Comparison of ENCODE assay signal across 21 cellular contexts in genomic region chr11:46894506-46894905, GRCh38.
"Had no signal": no experiment of that assay in that cellular context is flagged by ENCODE, and none has a peak within 500 bp of the region (broad histone marks: within the 10 kb centered on the region; RNA-seq: fewer than 3 reads in every experiment).

No MANE protein-coding gene starts in this region.

- H3K27ac ChIP-seq: foreskin keratinocyte, neutrophil, psoas muscle, sigmoid colon, uterus, VCaP had no signal

- H3K4me3 ChIP-seq: heart left ventricle, psoas muscle, sigmoid colon, uterus had no signal

- H3K36me3 ChIP-seq: neutrophil, uterus had no signal

- ATAC-seq: activated naive CD4-positive, alpha-beta T cell treated with anti-CD3 and anti-CD28 coated beads, Interleukin-2, amount 50 U/mL, for 72 hours; activated T-cell treated with anti-CD3 and anti-CD28 coated beads, Interleukin-2, amount 50 U/mL, for 72 hours; esophagus mucosa; foreskin keratinocyte; heart left ventricle; stimulated activated memory B cell treated with anti-CD40 and anti-IgM and Interleukin-4, amounts not matched to agents 10 μg/mL and 1 μg/mL and 100 μg/mL, for 72 hours; stimulated activated naive CD8-positive, alpha-beta T cell treated with anti-CD3 and anti-CD28 coated beads, Interleukin-15, amount 100 ng/mL, for 72 hours had no signal

- H3K27me3 ChIP-seq: foreskin keratinocyte, heart left ventricle, neutrophil, sigmoid colon, uterus had no signal

- DNase-seq: activated CD4-positive, alpha-beta T cell treated with anti-CD3 and anti-CD28 coated beads for 4 hours; activated CD4-positive, alpha-beta T cell treated with anti-CD3 and anti-CD28 coated beads, Interleukin-2, amount 50 U/mL, for 4 hours; activated naive CD4-positive, alpha-beta T cell; activated T-cell treated with anti-CD3 and anti-CD28 coated beads for 4 hours; activated T-cell treated with anti-CD3 and anti-CD28 coated beads, Interleukin-2, amount 50 U/mL, for 72 hours; endodermal cell; foreskin keratinocyte; heart left ventricle; naive B cell; nephron progenitor cell; psoas muscle; sigmoid colon; small intestine; stimulated activated CD4-positive, alpha-beta T cell treated with anti-CD3 and anti-CD28 coated beads, Interleukin-4, amount 100 ng/mL, for 24 hours; stimulated activated naive CD8-positive, alpha-beta T cell treated with anti-CD3 and anti-CD28 coated beads, Interleukin-15, amount 100 ng/mL, for 72 hours; uterus had no signal
